Comparison of ENCODE assay signal across 27 cellular contexts in the genomic region with DNA sequence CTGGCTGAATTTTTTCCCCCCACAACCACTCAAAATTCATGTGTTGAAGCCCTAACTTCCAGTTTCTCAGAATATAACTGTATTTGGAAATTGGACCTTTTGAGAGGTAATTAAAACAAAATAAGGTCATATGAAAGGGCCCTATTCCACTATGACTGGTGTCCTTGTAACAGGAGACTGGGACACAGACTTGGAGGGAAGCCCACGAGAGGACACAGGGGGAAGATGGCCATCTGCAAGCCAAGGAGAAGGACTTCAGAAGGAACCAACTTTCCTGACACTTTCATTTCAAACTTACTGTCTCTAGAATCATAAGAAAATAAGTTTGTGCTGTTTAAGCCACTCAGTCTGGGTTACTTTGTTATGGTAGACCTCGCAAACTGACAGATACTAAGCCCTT.
"Had no signal": no experiment of that assay in that cellular context is flagged by ENCODE, and none has a peak within 500 bp of the region (broad histone marks: within the 10 kb centered on the region; RNA-seq: fewer than 3 reads in every experiment).

No MANE protein-coding gene starts in this region.

- H3K4me3 ChIP-seq: left lung, lower lobe of right lung, ovary, skin epidermis, suprapubic skin, thoracic aorta, tibial artery, upper lobe of right lung had no signal

- DNase-seq: hypothalamus; immature natural killer cell; kidney; left colon; left lung; lower lobe of right lung; mammary epithelial cell; mesenchymal stem cell; naive thymus-derived CD4-positive, alpha-beta T cell; ovary; retina; right cardiac atrium; stimulated activated CD4-positive, alpha-beta T cell treated with anti-CD3 and anti-CD28 coated beads, Interleukin-12 subunit alpha, Interleukin-12 subunit beta, amount 100 ng/mL, for 4 hours; stimulated activated CD4-positive, alpha-beta T cell treated with anti-CD3 and anti-CD28 coated beads, Interleukin-15, amount 100 ng/mL, for 24 hours; stimulated activated CD4-positive, alpha-beta T cell treated with anti-CD3 and anti-CD28 coated beads, Interleukin-2, amount 100 ng/mL, for 24 hours; stimulated activated CD4-positive, alpha-beta T cell treated with anti-CD3 and anti-CD28 coated beads, Interleukin-4, amount 100 ng/mL, for 1 hour; stimulated activated naive CD4-positive, alpha-beta T cell; tibial artery; trophoblast cell; upper lobe of right lung had no signal

- ATAC-seq: left colon; left lung; lower lobe of right lung; naive thymus-derived CD4-positive, alpha-beta T cell; natural killer cell treated with Interleukin-12 subunit alpha and Interleukin-12 subunit beta and Interleukin-15 and Interleukin-18, amount 100 ng/mL, for 72 hours; right cardiac atrium; sciatic nerve; upper lobe of right lung had no signal

- H3K9me3 ChIP-seq: left lung, lower lobe of right lung, ovary, suprapubic skin, thoracic aorta, tibial artery, upper lobe of right lung had no signal

- H3K9me3 Mint-ChIP-seq: immature natural killer cell; natural killer cell treated with Interleukin-12 subunit alpha and Interleukin-12 subunit beta and Interleukin-15 and Interleukin-18, amount 100 ng/mL, for 72 hours; stimulated activated naive CD8-positive, alpha-beta T cell treated with anti-CD3 and anti-CD28 coated beads, Interleukin-15, Interleukin-2, amounts not matched to agents 100 ng/mL and 50 ng/mL, for 24 hours had no signal

- H3K4me3 Mint-ChIP-seq: immature natural killer cell; naive thymus-derived CD4-positive, alpha-beta T cell; natural killer cell treated with Interleukin-12 subunit alpha and Interleukin-12 subunit beta and Interleukin-15 and Interleukin-18, amount 100 ng/mL, for 72 hours; stimulated activated naive CD8-positive, alpha-beta T cell treated with anti-CD3 and anti-CD28 coated beads, Interleukin-15, Interleukin-2, amounts not matched to agents 100 ng/mL and 50 ng/mL, for 24 hours had no signal

- H3K27me3 Mint-ChIP-seq: naive thymus-derived CD4-positive, alpha-beta T cell; natural killer cell treated with Interleukin-12 subunit alpha and Interleukin-12 subunit beta and Interleukin-15 and Interleukin-18, amount 100 ng/mL, for 72 hours; progenitor cell of endocrine pancreas; stimulated activated naive CD8-positive, alpha-beta T cell treated with anti-CD3 and anti-CD28 coated beads, Interleukin-15, Interleukin-2, amounts not matched to agents 100 ng/mL and 50 ng/mL, for 24 hours had no signal

- H3K27ac Mint-ChIP-seq: naive thymus-derived CD4-positive, alpha-beta T cell; progenitor cell of endocrine pancreas had no signal

- H3K36me3 ChIP-seq: left lung, ovary, suprapubic skin, thoracic aorta, tibial artery, upper lobe of right lung had no signal

- H3K27ac ChIP-seq: left lung, lower lobe of right lung, ovary, skin epidermis, suprapubic skin, thoracic aorta, tibial artery, upper lobe of right lung had no signal

- H3K27me3 ChIP-seq: left lung, ovary, suprapubic skin, tibial artery, upper lobe of right lung had no signal
